ENCODE assay signal across 16 cellular contexts in genomic region chr4:176676901-176677300, GRCh38.
DNase-seq lines count a peak whose midpoint lies in the region; ATAC-seq and TF ChIP-seq lines count a peak whose summit lies in the region.
"Had no signal": no experiment of that assay in that cellular context is flagged by ENCODE, and none has a peak within 500 bp of the region (broad histone marks: within the 10 kb centered on the region; RNA-seq: fewer than 3 reads in every experiment).

No MANE protein-coding gene starts in this region.

- no peak for TF ChIP-seq RAD21 in SK-N-SH (IDR thresholded peaks at IDR 0.05; ENCODE audit: low read length)

- no peak overlapping the region for H3K9ac ChIP-seq in SK-N-SH

- TF ChIP-seq EP300 in SK-N-SH (IDR thresholded peaks at IDR 0.05; ENCODE audit: borderline replicate concordance in 1 of 2, low read depth in 1 of 2, low read length in 1 of 2) (no peak), esophagus muscularis mucosa (IDR thresholded peaks at IDR 0.05) (no peak)

- H3K79me2 ChIP-seq in SK-N-SH (ENCODE audit: insufficient read depth) = peaks cover 19% of the 10 kb centered on the region; the same call in 1 of the 2 replicates

- H3K36me3 Mint-ChIP-seq in nephron progenitor cell (ENCODE audit: low read depth) = no peaks in the 10 kb centered on the region
- H3K36me3 Mint-ChIP-seq: CD4-positive, alpha-beta memory T cell had no signal

- ATAC-seq in heart right ventricle (peak in 7 of 8 donors; percentile 34 to 67 (median 51)), HG02870 (IDR thresholded peaks at IDR 0.05; ENCODE audit: unreplicated experiment) (no peak)
- ATAC-seq: GM23338, HepG2 had no signal

- WGBS in heart right ventricle, 2 donors = 59% methylated on average over 4 of the region's 4 CpGs
- 53% methylated on average over 4 of the region's 4 CpGs for WGBS in SK-N-SH (ENCODE audit: low lambda C conversion rate)
- WGBS in esophagus muscularis mucosa = 42% methylated on average over 4 of the region's 4 CpGs

- no peaks in the 10 kb centered on the region for H3K27me3 Mint-ChIP-seq in nephron progenitor cell (ENCODE audit: low read depth, poor library complexity)
- H3K27me3 Mint-ChIP-seq: CD4-positive, alpha-beta memory T cell had no signal

- DNase-seq in heart right ventricle (peak; percentile 8 to 23), left ventricle myocardium inferior (no peak), SK-N-SH (no peak), nephron progenitor cell (no peak), esophagus muscularis mucosa (ENCODE audit: extremely low spot score) (no peak), tibial artery (no peak)
- DNase-seq: BE2C; CD4-positive, alpha-beta memory T cell; DMS153; DMS79 treated with DMSO at 0.1 percent for 48 hours; EL; H9 had no signal

- no peaks in the 10 kb centered on the region for H3K4me1 Mint-ChIP-seq in nephron progenitor cell
- H3K4me1 Mint-ChIP-seq: CD4-positive, alpha-beta memory T cell had no signal

- H3K27ac ChIP-seq in heart right ventricle (no peak overlapping the region), left ventricle myocardium inferior (replicated peaks) (no peak overlapping the region), SK-N-SH (ENCODE audit: low read depth in 2 of 2, low read length in 1 of 2) (peak overlapping the region; percentile 53 to 56; a peak in 2 of 4 replicates), esophagus muscularis mucosa (replicated peaks in 1 of 4) (no peak overlapping the region), tibial artery (no peak overlapping the region)
- H3K27ac ChIP-seq: C4-2B had no signal

- TF ChIP-seq CTCF in heart right ventricle (IDR thresholded peaks at IDR 0.05) = no peak
- no peak for TF ChIP-seq CTCF in left ventricle myocardium inferior (IDR thresholded peaks at IDR 0.05; ENCODE audit: borderline replicate concordance)
- TF ChIP-seq CTCF in SK-N-SH (IDR thresholded peaks at IDR 0.05) = no peak
- TF ChIP-seq CTCF in nephron progenitor cell (IDR thresholded peaks at IDR 0.05) = no peak
- no peak for TF ChIP-seq CTCF in esophagus muscularis mucosa (IDR thresholded peaks at IDR 0.05)
- TF ChIP-seq CTCF in tibial artery (IDR thresholded peaks at IDR 0.05) = no peak

- no peak for TF ChIP-seq POLR2A in esophagus muscularis mucosa (IDR thresholded peaks at IDR 0.05; ENCODE audit: low read depth)

- no peak overlapping the region for H2AFZ ChIP-seq in SK-N-SH (ENCODE audit: low read depth)
- H2AFZ ChIP-seq: GM23338 had no signal

- POLR2A ChIA-PET in SK-N-SH (lab: Yijun Ruan, JAX) = no interaction called here

- H3K9me3 Mint-ChIP-seq in nephron progenitor cell = peaks cover 9% of the 10 kb centered on the region

- CTCF ChIA-PET in SK-N-SH (lab: Yijun Ruan, JAX) = no interaction called here

- H3K27me3 ChIP-seq in heart right ventricle = no peaks in the 10 kb centered on the region
- no peaks in the 10 kb centered on the region for H3K27me3 ChIP-seq in left ventricle myocardium inferior (ENCODE audit: low read depth)
- no peaks in the 10 kb centered on the region for H3K27me3 ChIP-seq in SK-N-SH (ENCODE audit: insufficient read depth)
- H3K27me3 ChIP-seq in esophagus muscularis mucosa = no peaks in the 10 kb centered on the region
- H3K27me3 ChIP-seq in tibial artery = no peaks in the 10 kb centered on the region
- H3K27me3 ChIP-seq: BE2C had no signal

- H4K20me1 ChIP-seq in SK-N-SH (ENCODE audit: insufficient read depth) = no peaks in the 10 kb centered on the region

- H3K9me2 ChIP-seq in SK-N-SH = no peaks in the 10 kb centered on the region

- no peak overlapping the region for H3K4me2 ChIP-seq in SK-N-SH
- H3K4me2 ChIP-seq: GM23338 had no signal

- H3K4me3 Mint-ChIP-seq in nephron progenitor cell = no peak overlapping the region
- H3K4me3 Mint-ChIP-seq: CD4-positive, alpha-beta memory T cell; GM23338; H9 had no signal

- intact Hi-C loops in heart right ventricle (cut with DNase I) (no loop called here), left ventricle myocardium inferior (cut with micrococcal nuclease) (no loop called here), esophagus muscularis mucosa (cut with DNase I) (no loop called here), tibial artery (cut with DNase I; ENCODE audit: low total_unique reads) (no loop called here)

- H3K36me3 ChIP-seq in heart right ventricle (no peaks in the 10 kb centered on the region), left ventricle myocardium inferior (no peaks in the 10 kb centered on the region), SK-N-SH (replicated peaks in 1 of 2; ENCODE audit: control insufficient read depth in 1 of 2, insufficient read depth in 2 of 2, low read length in 1 of 2) (peaks cover 8 to 82% of the 10 kb centered on the region in 2 experiments), esophagus muscularis mucosa (no peaks in the 10 kb centered on the region), tibial artery (no peaks in the 10 kb centered on the region)
- H3K36me3 ChIP-seq: BE2C had no signal

- H3K27ac Mint-ChIP-seq in nephron progenitor cell = peak overlapping the region; percentile 4
- H3K27ac Mint-ChIP-seq: CD4-positive, alpha-beta memory T cell; GM23338; H9 had no signal

- H3K9me3 ChIP-seq in heart right ventricle (no peaks in the 10 kb centered on the region), left ventricle myocardium inferior (replicated peaks) (no peaks in the 10 kb centered on the region), SK-N-SH (no peaks in the 10 kb centered on the region), esophagus muscularis mucosa (no peaks in the 10 kb centered on the region), tibial artery (no peaks in the 10 kb centered on the region)
- H3K9me3 ChIP-seq: BE2C had no signal

- no peak overlapping the region for H3K4me3 ChIP-seq in heart right ventricle
- no peak overlapping the region for H3K4me3 ChIP-seq in left ventricle myocardium inferior
- H3K4me3 ChIP-seq in SK-N-SH (ENCODE audit: low read depth in 2 of 2, low read length in 1 of 2) = no peak overlapping the region
- H3K4me3 ChIP-seq in esophagus muscularis mucosa = no peak overlapping the region
- H3K4me3 ChIP-seq in tibial artery = no peak overlapping the region
- H3K4me3 ChIP-seq: GM23338 had no signal

- H3K4me1 ChIP-seq in heart right ventricle (peaks cover 0 to 35% (median 19%) of the 10 kb centered on the region in 9 donors), left ventricle myocardium inferior (peaks cover 31% of the 10 kb centered on the region), SK-N-SH (ENCODE audit: control insufficient read depth in 1 of 2, insufficient read depth in 2 of 2, low read depth in 1 of 2, low read length in 1 of 2) (peaks cover 2 to 3% of the 10 kb centered on the region in 2 experiments; a peak in 2 of 4 replicates), esophagus muscularis mucosa (peaks cover 16 to 40% (median 34%) of the 10 kb centered on the region in 4 donors), tibial artery (peaks cover 0 to 32% (median 1%) of the 10 kb centered on the region in 4 donors)
- H3K4me1 ChIP-seq: BE2C had no signal

- H3F3A ChIP-seq in SK-N-SH (replicated peaks; ENCODE audit: insufficient read depth) = peaks cover 81% of the 10 kb centered on the region

TF ChIP-seq in SK-N-SH, 30 proteins besides CTCF, POLR2A, EP300 and RAD21:
- TF ChIP-seq POLR2AphosphoS5 (IDR thresholded peaks at IDR 0.05; ENCODE audit: low read depth, low read length) (0 out of 2 replicates have a peak, but pooled peaks have one; percentile 18), FOSL2 (IDR thresholded peaks at IDR 0.05; ENCODE audit: borderline replicate concordance, low read depth) (no peak)
- TF ChIP-seq, protein P1, sequence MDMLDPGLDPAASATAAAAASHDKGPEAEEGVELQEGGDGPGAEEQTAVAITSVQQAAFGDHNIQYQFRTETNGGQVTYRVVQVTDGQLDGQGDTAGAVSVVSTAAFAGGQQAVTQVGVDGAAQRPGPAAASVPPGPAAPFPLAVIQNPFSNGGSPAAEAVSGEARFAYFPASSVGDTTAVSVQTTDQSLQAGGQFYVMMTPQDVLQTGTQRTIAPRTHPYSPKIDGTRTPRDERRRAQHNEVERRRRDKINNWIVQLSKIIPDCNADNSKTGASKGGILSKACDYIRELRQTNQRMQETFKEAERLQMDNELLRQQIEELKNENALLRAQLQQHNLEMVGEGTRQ (IDR thresholded peaks at IDR 0.05; ENCODE audit: borderline replicate concordance, low read depth, low read length) = no peak

Comparison
In these comparisons a context has a peak if more than half of its experiments do, and no peak if none do; other contexts are left out.
1. DNase-seq: peak in heart right ventricle (2 of 2); none in left ventricle myocardium inferior (single experiment), SK-N-SH (single experiment), nephron progenitor cell (single experiment), esophagus muscularis mucosa (single experiment) and tibial artery (0 of 2).
2. H3K27ac ChIP-seq: peak in SK-N-SH (2 of 2); none in heart right ventricle (0 of 10), left ventricle myocardium inferior (single experiment), esophagus muscularis mucosa (0 of 4) and tibial artery (0 of 2).